Comparison of ENCODE assay signal across 13 cellular contexts in genomic region chr5:67065237-67065636, GRCh38.
DNase-seq lines count a peak whose midpoint lies in the region; ATAC-seq and TF ChIP-seq lines count a peak whose summit lies in the region.
"Had no signal": no experiment of that assay in that cellular context is flagged by ENCODE, and none has a peak within 500 bp of the region (broad histone marks: within the 10 kb centered on the region; RNA-seq: fewer than 3 reads in every experiment).

No MANE protein-coding gene starts in this region.

- TF ChIP-seq CTCF in gastroesophageal sphincter (IDR thresholded peaks at IDR 0.05): no peak
- TF ChIP-seq CTCF in tibial nerve (IDR thresholded peaks at IDR 0.05): no peak

- intact Hi-C loops in activated T-helper 2 cell treated with anti-CD3 and anti-CD28 coated beads, Interferon-gamma antibody, Interleukin-2, Interleukin-4, amounts not matched to agents 10 μg/mL and 5 μg/mL and 100 μg/mL, durations not matched to agents 14 hours and 24 hours and 36 hours (cut with micrococcal nuclease): no loop called here

- TF ChIP-seq POLR2A in gastroesophageal sphincter (IDR thresholded peaks at IDR 0.05) (no peak), tibial nerve (IDR thresholded peaks at IDR 0.05) (no peak)

- H3K27me3 ChIP-seq in gastroesophageal sphincter (no peaks in the 10 kb centered on the region), tibial nerve (no peaks in the 10 kb centered on the region)
- H3K27me3 ChIP-seq: stomach had no signal

- peak in 1 of 2 donors; percentile 15 for DNase-seq in activated naive CD4-positive, alpha-beta T cell treated with anti-CD3 and anti-CD28 coated beads, Interleukin-2, amount 50 U/mL, for 72 hours (ENCODE audit: low spot score in 2 of 2)
- no peak for DNase-seq in activated naive CD4-positive, alpha-beta T cell (lab: John Stamatoyannopoulos, UW)
- DNase-seq in activated T-helper 2 cell treated with anti-CD3 and anti-CD28 coated beads, Interferon-gamma antibody, Interleukin-2, Interleukin-4, amounts not matched to agents 10 μg/mL and 5 μg/mL and 100 μg/mL, durations not matched to agents 14 hours and 24 hours and 36 hours (ENCODE audit: low spot score): no peak
- DNase-seq in stimulated activated naive CD4-positive, alpha-beta T cell treated with Interleukin-2 at 50 U/mL for 16 hours (lab: John Stamatoyannopoulos, UW): peak; percentile 14
- no peak for DNase-seq in NCI-H2196 treated with DMSO at 0.1 percent for 48 hours (lab: John Stamatoyannopoulos, UW; ENCODE audit: unreplicated experiment)
- DNase-seq in tibial nerve (ENCODE audit: low spot score in 2 of 2): no peak
- DNase-seq: naive thymus-derived CD8-positive, alpha-beta T cell; NCI-H2081 treated with DMSO at 0.1 percent for 48 hours; stomach had no signal

- H3K27ac ChIP-seq in gastroesophageal sphincter: no peak overlapping the region
- H3K27ac ChIP-seq in tibial nerve: no peak overlapping the region
- H3K27ac ChIP-seq: C4-2B, skin epidermis, stomach had no signal

- H3K36me3 ChIP-seq in gastroesophageal sphincter: peaks cover 0 to 6% of the 10 kb centered on the region in 2 donors
- no peaks in the 10 kb centered on the region for H3K36me3 ChIP-seq in tibial nerve

- H3K4me1 ChIP-seq in gastroesophageal sphincter: peaks cover 0 to 16% (median 0%) of the 10 kb centered on the region in 3 donors
- no peaks in the 10 kb centered on the region for H3K4me1 ChIP-seq in tibial nerve

- no peak overlapping the region for H3K4me3 ChIP-seq in gastroesophageal sphincter
- H3K4me3 ChIP-seq in tibial nerve: no peak overlapping the region
- H3K4me3 ChIP-seq: skin epidermis, stomach had no signal

- H3K4me3 Mint-ChIP-seq in activated T-helper 2 cell treated with anti-CD3 and anti-CD28 coated beads, Interferon-gamma antibody, Interleukin-2, Interleukin-4, amounts not matched to agents 10 μg/mL and 5 μg/mL and 100 μg/mL, durations not matched to agents 14 hours and 24 hours and 36 hours (ENCODE audit: low read depth): no peak overlapping the region
- H3K4me3 Mint-ChIP-seq: naive thymus-derived CD8-positive, alpha-beta T cell had no signal

- ATAC-seq in activated naive CD4-positive, alpha-beta T cell treated with anti-CD3 and anti-CD28 coated beads, Interleukin-2, amount 50 U/mL, for 72 hours: peak; percentile 76 to 78
- ATAC-seq in HG03520 (IDR thresholded peaks at IDR 0.05; ENCODE audit: unreplicated experiment): peak; percentile 55
- no peak for ATAC-seq in gastroesophageal sphincter

- H3K36me3 Mint-ChIP-seq in activated naive CD4-positive, alpha-beta T cell treated with anti-CD3 and anti-CD28 coated beads, Interleukin-2, amount 50 U/mL, for 72 hours: peaks cover 6 to 19% of the 10 kb centered on the region in 2 donors
- H3K36me3 Mint-ChIP-seq in activated T-helper 2 cell treated with anti-CD3 and anti-CD28 coated beads, Interferon-gamma antibody, Interleukin-2, Interleukin-4, amounts not matched to agents 10 μg/mL and 5 μg/mL and 100 μg/mL, durations not matched to agents 14 hours and 24 hours and 36 hours (ENCODE audit: low read depth): no peaks in the 10 kb centered on the region

- H3K27me3 Mint-ChIP-seq in activated T-helper 2 cell treated with anti-CD3 and anti-CD28 coated beads, Interferon-gamma antibody, Interleukin-2, Interleukin-4, amounts not matched to agents 10 μg/mL and 5 μg/mL and 100 μg/mL, durations not matched to agents 14 hours and 24 hours and 36 hours (ENCODE audit: low read depth): peaks cover 5% of the 10 kb centered on the region
- H3K27me3 Mint-ChIP-seq: naive thymus-derived CD8-positive, alpha-beta T cell had no signal

- TF ChIP-seq EP300 in gastroesophageal sphincter (IDR thresholded peaks at IDR 0.05) (no peak), tibial nerve (IDR thresholded peaks at IDR 0.05) (no peak)

- WGBS in gastroesophageal sphincter (ENCODE audit: low coverage in 1 of 2), 2 donors: 80 to 83% methylated on average over 2 to 4 of the region's 4 CpGs
- 89 to 95% methylated on average over 4 of the region's 4 CpGs for WGBS in tibial nerve, 2 donors

- peak overlapping the region; percentile 5 to 10 for H3K27ac Mint-ChIP-seq in activated naive CD4-positive, alpha-beta T cell treated with anti-CD3 and anti-CD28 coated beads, Interleukin-2, amount 50 U/mL, for 72 hours
- H3K27ac Mint-ChIP-seq in activated T-helper 2 cell treated with anti-CD3 and anti-CD28 coated beads, Interferon-gamma antibody, Interleukin-2, Interleukin-4, amounts not matched to agents 10 μg/mL and 5 μg/mL and 100 μg/mL, durations not matched to agents 14 hours and 24 hours and 36 hours: peak overlapping the region; percentile 47

- H3K9me3 Mint-ChIP-seq in activated naive CD4-positive, alpha-beta T cell treated with anti-CD3 and anti-CD28 coated beads, Interleukin-2, amount 50 U/mL, for 72 hours: peaks cover 0 to 7% of the 10 kb centered on the region in 2 donors
- no peaks in the 10 kb centered on the region for H3K9me3 Mint-ChIP-seq in activated T-helper 2 cell treated with anti-CD3 and anti-CD28 coated beads, Interferon-gamma antibody, Interleukin-2, Interleukin-4, amounts not matched to agents 10 μg/mL and 5 μg/mL and 100 μg/mL, durations not matched to agents 14 hours and 24 hours and 36 hours
- H3K9me3 Mint-ChIP-seq: naive thymus-derived CD8-positive, alpha-beta T cell had no signal

- H3K4me1 Mint-ChIP-seq in activated T-helper 2 cell treated with anti-CD3 and anti-CD28 coated beads, Interferon-gamma antibody, Interleukin-2, Interleukin-4, amounts not matched to agents 10 μg/mL and 5 μg/mL and 100 μg/mL, durations not matched to agents 14 hours and 24 hours and 36 hours (ENCODE audit: low read depth): peaks cover 19% of the 10 kb centered on the region

- H3K9me3 ChIP-seq in gastroesophageal sphincter: no peaks in the 10 kb centered on the region
- no peaks in the 10 kb centered on the region for H3K9me3 ChIP-seq in tibial nerve
- H3K9me3 ChIP-seq: stomach had no signal
